Comparison of ENCODE assay signal across 8 cellular contexts in the genomic region with DNA sequence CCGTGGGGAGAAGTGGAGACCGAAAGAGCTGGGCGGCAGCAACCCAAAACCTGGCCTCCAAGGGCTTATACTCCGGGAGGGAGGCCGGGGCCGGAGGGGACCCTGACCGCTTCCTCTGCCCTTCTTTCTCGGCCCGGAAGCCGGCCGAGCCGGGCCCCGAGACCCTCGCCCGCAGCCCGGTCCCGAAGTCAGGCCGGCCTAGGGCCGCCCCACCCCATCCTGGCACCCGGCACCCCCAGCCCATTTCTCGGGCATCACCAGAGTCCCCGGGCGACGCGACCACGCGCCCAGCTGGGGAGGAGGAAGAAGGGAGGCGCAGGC. TPM values are rescaled to one million over a fixed set of nuclear protein-coding genes. Genes with fewer than 3 reads are reported as not detected.
A peak's percentile ranks its signal among the peaks of the same experiment; 100 is the strongest.
DNase-seq lines count a peak whose midpoint lies in the region; ATAC-seq and TF ChIP-seq lines count a peak whose summit lies in the region.

No MANE protein-coding gene starts in this region.

- TF ChIP-seq CTCF in astrocyte of the cerebellum (IDR thresholded peaks at IDR 0.05; ENCODE audit: low read depth, low read length, missing control alignments) (no peak), liver (IDR thresholded peaks at IDR 0.05; ENCODE audit: low read depth, low read length, missing input control) (no peak), thyroid gland (IDR thresholded peaks at IDR 0.05) (no peak)

- TF ChIP-seq RAD21 in liver (IDR thresholded peaks at IDR 0.05) = no peak

- H3K9me3 ChIP-seq in liver (ENCODE audit: control insufficient read depth in 4 of 4, low read length in 3 of 4) (no peaks in the 10 kb centered on the region), thyroid gland (no peaks in the 10 kb centered on the region)

- no peaks in the 10 kb centered on the region for H3K27me3 ChIP-seq in liver (ENCODE audit: control insufficient read depth in 4 of 4, insufficient read depth in 4 of 4, low read length in 3 of 4)
- H3K27me3 ChIP-seq in thyroid gland = no peaks in the 10 kb centered on the region

- in situ Hi-C loops in astrocyte of the cerebellum (cut with HindIII; ENCODE audit: low sequenced_read_pairs) = no loop called here

- ATAC-seq in GM19328 (IDR thresholded peaks at IDR 0.05; ENCODE audit: unreplicated experiment) = peak; percentile 8
- ATAC-seq in HG03460 (IDR thresholded peaks at IDR 0.05; ENCODE audit: unreplicated experiment) = peak; percentile 11

- no peak for TF ChIP-seq POLR2A in thyroid gland (IDR thresholded peaks at IDR 0.05)

- H3K9ac ChIP-seq in liver (ENCODE audit: low read depth in 1 of 2, low read length in 2 of 2) = peak overlapping the region; percentile 36 to 42

- WGBS in liver = under 1% methylated on average over 28 of the region's 28 CpGs
- WGBS in thyroid gland, 2 donors = 0 to 1% methylated on average over 13 to 14 of the region's 28 CpGs

- DNase-seq in 8988T (peak; percentile 19), astrocyte of the cerebellum (ENCODE audit: low read depth) (no peak), thyroid gland (no peak), dedifferentiated amniotic fluid mesenchymal stem cell (ENCODE audit: extremely low spot score) (no peak), DMS79 treated with DMSO at 0.1 percent for 48 hours (lab: John Stamatoyannopoulos, UW) (no peak)

- intact Hi-C loops in thyroid gland (cut with DNase I) = loop anchor here (10.0 kb wide), 1 partner anchor 214 kb away; no protein-coding TSS in a partner anchor

- peak overlapping the region; percentile 94 for H3K4me3 ChIP-seq in astrocyte of the cerebellum (ENCODE audit: low read depth, low read length)
- peak overlapping the region; percentile 85 to 95 (median 94) for H3K4me3 ChIP-seq in liver (ENCODE audit: low read depth in 1 of 3, low read length in 3 of 3)
- H3K4me3 ChIP-seq in thyroid gland (replicated peaks in 1 of 3) = peak overlapping the region; percentile 81 to 100 (median 96)

- H3K4me1 ChIP-seq in liver (ENCODE audit: control insufficient read depth in 4 of 4, insufficient read depth in 4 of 4, low read length in 3 of 4) (peaks cover 5 to 25% (median 12%) of the 10 kb centered on the region in 4 donors), thyroid gland (peaks cover 0 to 13% of the 10 kb centered on the region in 2 donors)

- no peaks in the 10 kb centered on the region for H3K36me3 ChIP-seq in liver (ENCODE audit: control insufficient read depth in 4 of 4, insufficient read depth in 3 of 4, low read depth in 1 of 4, low read length in 3 of 4)
- no peaks in the 10 kb centered on the region for H3K36me3 ChIP-seq in thyroid gland

- H3K27ac ChIP-seq in liver (ENCODE audit: low read depth in 1 of 2, low read length in 2 of 2) (peak overlapping the region; percentile 77 to 93), thyroid gland (peak overlapping the region; percentile 75 to 94 (median 91))

TF ChIP-seq in liver, 16 proteins besides CTCF, POLR2A, EP300 and RAD21:
- TF ChIP-seq, protein P1, sequence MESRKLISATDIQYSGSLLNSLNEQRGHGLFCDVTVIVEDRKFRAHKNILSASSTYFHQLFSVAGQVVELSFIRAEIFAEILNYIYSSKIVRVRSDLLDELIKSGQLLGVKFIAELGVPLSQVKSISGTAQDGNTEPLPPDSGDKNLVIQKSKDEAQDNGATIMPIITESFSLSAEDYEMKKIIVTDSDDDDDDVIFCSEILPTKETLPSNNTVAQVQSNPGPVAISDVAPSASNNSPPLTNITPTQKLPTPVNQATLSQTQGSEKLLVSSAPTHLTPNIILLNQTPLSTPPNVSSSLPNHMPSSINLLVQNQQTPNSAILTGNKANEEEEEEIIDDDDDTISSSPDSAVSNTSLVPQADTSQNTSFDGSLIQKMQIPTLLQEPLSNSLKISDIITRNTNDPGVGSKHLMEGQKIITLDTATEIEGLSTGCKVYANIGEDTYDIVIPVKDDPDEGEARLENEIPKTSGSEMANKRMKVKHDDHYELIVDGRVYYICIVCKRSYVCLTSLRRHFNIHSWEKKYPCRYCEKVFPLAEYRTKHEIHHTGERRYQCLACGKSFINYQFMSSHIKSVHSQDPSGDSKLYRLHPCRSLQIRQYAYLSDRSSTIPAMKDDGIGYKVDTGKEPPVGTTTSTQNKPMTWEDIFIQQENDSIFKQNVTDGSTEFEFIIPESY (IDR thresholded peaks at IDR 0.05) = no peak
- no peak for TF ChIP-seq EGR1 (IDR thresholded peaks at IDR 0.05; ENCODE audit: low read depth in 2 of 2)
- TF ChIP-seq, protein P2, sequence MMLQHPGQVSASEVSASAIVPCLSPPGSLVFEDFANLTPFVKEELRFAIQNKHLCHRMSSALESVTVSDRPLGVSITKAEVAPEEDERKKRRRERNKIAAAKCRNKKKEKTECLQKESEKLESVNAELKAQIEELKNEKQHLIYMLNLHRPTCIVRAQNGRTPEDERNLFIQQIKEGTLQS (IDR thresholded peaks at IDR 0.05) = no peak
- no peak for TF ChIP-seq TAF1 (conservative IDR thresholded peaks at IDR 0.05)
- no peak for TF ChIP-seq JUND (IDR thresholded peaks at IDR 0.05)

RNA-seq across cellular contexts. Expression of gene ZDHHC14, which starts 0.6 kb away (rescaled TPM):
- total RNA-seq in liver (10 to 100 TPM; 11.0 to 11.7 TPM), thyroid gland (10 to 100 TPM in 2 of 4 donors, 1 to 10 TPM in 2; 6.2 to 20.6 (median 15.1) TPM)
- polyA plus RNA-seq in liver = 1 to 10 TPM; 4.4 to 5.7 TPM

RNA-seq across cellular contexts. Expression of gene TMEM242, which starts 57.1 kb away (rescaled TPM):
- total RNA-seq in liver (1 to 10 TPM; 6.0 to 6.2 TPM), thyroid gland (10 to 100 TPM in 2 of 4 donors, 1 to 10 TPM in 2; 7.0 to 14.0 (median 9.7) TPM)
- polyA plus RNA-seq in liver = 10 to 100 TPM in 1 of 2 donors, 1 to 10 TPM in 1; 3.7 to 10.2 TPM
